ENCODE assay signal across 6 cellular contexts in genomic region chr19:1206733-1207301, GRCh38. TPM values are rescaled to one million over a fixed set of nuclear protein-coding genes. Genes with fewer than 3 reads are reported as not detected.
DNase-seq lines count a peak whose midpoint lies in the region; ATAC-seq, FAIRE-seq and TF ChIP-seq lines count a peak whose summit lies in the region.

No MANE protein-coding gene starts in this region.

- H3K4me3 ChIP-seq in kidney epithelial cell (ENCODE audit: low read depth, low read length) = peak overlapping the region; percentile 75
- peak overlapping the region; percentile 68 to 71 for H3K4me3 ChIP-seq in uterus

- H3K4me1 ChIP-seq in uterus = peaks cover 0 to 14% of the 10 kb centered on the region in 2 donors

- DNase-seq in GM19239 (ENCODE audit: insufficient read length, low spot score) = no peak
- DNase-seq in activated CD8-positive, alpha-beta memory T cell treated with anti-CD3 and anti-CD28 coated beads, Interleukin-2, amount 10 ng/mL, durations not matched to agents 7 days and 5 days = peak; percentile 47
- DNase-seq in kidney epithelial cell (ENCODE audit: low read depth) = no peak
- no peak for DNase-seq in uterus
- no peak for DNase-seq in NCI-H2227 treated with DMSO at 0.1 percent for 48 hours (lab: John Stamatoyannopoulos, UW)

- H3K27ac Mint-ChIP-seq in activated CD8-positive, alpha-beta memory T cell treated with anti-CD3 and anti-CD28 coated beads, Interleukin-2, amount 10 ng/mL, durations not matched to agents 7 days and 5 days = peak overlapping the region; percentile 86

- H3K9me3 ChIP-seq in uterus = no peaks in the 10 kb centered on the region

- peak; percentile 78 for FAIRE-seq in GM19239 (lab: Jason Lieb, UNC)

- peak overlapping the region; percentile 65 to 89 for H3K27ac ChIP-seq in uterus

- no peaks in the 10 kb centered on the region for H3K27me3 Mint-ChIP-seq in activated CD8-positive, alpha-beta memory T cell treated with anti-CD3 and anti-CD28 coated beads, Interleukin-2, amount 10 ng/mL, durations not matched to agents 7 days and 5 days

- no peak for TF ChIP-seq POLR2A in uterus (IDR thresholded peaks at IDR 0.05)

- intact Hi-C loops in uterus (cut with DNase I; ENCODE audit: low total_unique reads) = no loop called here

- H3K4me1 Mint-ChIP-seq in activated CD8-positive, alpha-beta memory T cell treated with anti-CD3 and anti-CD28 coated beads, Interleukin-2, amount 10 ng/mL, durations not matched to agents 7 days and 5 days = peaks cover 29% of the 10 kb centered on the region

- H3K9me3 Mint-ChIP-seq in activated CD8-positive, alpha-beta memory T cell treated with anti-CD3 and anti-CD28 coated beads, Interleukin-2, amount 10 ng/mL, durations not matched to agents 7 days and 5 days (ENCODE audit: low read depth) = no peaks in the 10 kb centered on the region

- CTCF ChIA-PET in activated CD8-positive, alpha-beta memory T cell treated with anti-CD3 and anti-CD28 coated beads, Interleukin-2, amount 10 ng/mL, durations not matched to agents 7 days and 5 days (lab: Charles Lee) = interaction anchor here (0.5 to 1.1 kb wide), 3 partner anchors 14 to 110 kb away, joined by 3 to 4 read pairs (median 3); no protein-coding TSS in a partner anchor

- H3K4me3 Mint-ChIP-seq in activated CD8-positive, alpha-beta memory T cell treated with anti-CD3 and anti-CD28 coated beads, Interleukin-2, amount 10 ng/mL, durations not matched to agents 7 days and 5 days = peak overlapping the region; percentile 92

- H3K36me3 Mint-ChIP-seq in activated CD8-positive, alpha-beta memory T cell treated with anti-CD3 and anti-CD28 coated beads, Interleukin-2, amount 10 ng/mL, durations not matched to agents 7 days and 5 days = peaks cover 9% of the 10 kb centered on the region

- H3K27me3 ChIP-seq in kidney epithelial cell (ENCODE audit: control insufficient read depth, insufficient read depth, low read length) (no peaks in the 10 kb centered on the region), uterus (no peaks in the 10 kb centered on the region)

- ATAC-seq in activated CD8-positive, alpha-beta memory T cell treated with anti-CD3 and anti-CD28 coated beads, Interleukin-2, amount 10 ng/mL, durations not matched to agents 7 days and 5 days = no peak
- ATAC-seq in GM21528 (IDR thresholded peaks at IDR 0.05; ENCODE audit: low FRiP score, unreplicated experiment) = no peak

- H3K36me3 ChIP-seq in kidney epithelial cell (ENCODE audit: control insufficient read depth, insufficient read depth, low read length) = no peaks in the 10 kb centered on the region
- H3K36me3 ChIP-seq in uterus = no peaks in the 10 kb centered on the region

- no peak for TF ChIP-seq CTCF in kidney epithelial cell (IDR thresholded peaks at IDR 0.05; ENCODE audit: insufficient read depth, low read length, poor library complexity, severe bottlenecking)
- no peak for TF ChIP-seq CTCF in uterus (IDR thresholded peaks at IDR 0.05)

RNA-seq across cellular contexts. Expression of gene STK11, which starts 1.2 kb away (rescaled TPM):
- 10 to 100 TPM; 76.7 to 80.5 TPM for total RNA-seq in activated CD8-positive, alpha-beta memory T cell treated with anti-CD3 and anti-CD28 coated beads, Interleukin-2, amount 10 ng/mL, durations not matched to agents 7 days and 5 days
- total RNA-seq in kidney epithelial cell = 78.3 and 86.5 TPM in 2 replicates
- total RNA-seq in uterus = 10 to 100 TPM; 17.4 to 62.8 (median 43.3) TPM

RNA-seq across cellular contexts. Expression of gene CBARP, which starts 31.0 kb away (rescaled TPM):
- under 1 TPM; 0.29 to 0.52 TPM for total RNA-seq in activated CD8-positive, alpha-beta memory T cell treated with anti-CD3 and anti-CD28 coated beads, Interleukin-2, amount 10 ng/mL, durations not matched to agents 7 days and 5 days
- 5.1 and 10.5 TPM in 2 replicates for total RNA-seq in kidney epithelial cell
- 1 to 10 TPM in 2 of 4 donors, under 1 TPM in 1, not detected in 1; 0.26 to 1.5 (median 1.0) TPM for total RNA-seq in uterus

RNA-seq across cellular contexts. Expression of gene SBNO2, which starts 32.7 kb away (rescaled TPM):
- 10 to 100 TPM; 50.6 to 74.7 TPM for total RNA-seq in activated CD8-positive, alpha-beta memory T cell treated with anti-CD3 and anti-CD28 coated beads, Interleukin-2, amount 10 ng/mL, durations not matched to agents 7 days and 5 days
- total RNA-seq in kidney epithelial cell = 48.8 and 56.7 TPM in 2 replicates
- 100 to 1,000 TPM in 1 of 4 donors, 10 to 100 TPM in 1, 1 to 10 TPM in 2; 4.4 to 107 (median 10.7) TPM for total RNA-seq in uterus

RNA-seq across cellular contexts. Expression of gene ATP5F1D, which starts 34.7 kb away (rescaled TPM):
- total RNA-seq in activated CD8-positive, alpha-beta memory T cell treated with anti-CD3 and anti-CD28 coated beads, Interleukin-2, amount 10 ng/mL, durations not matched to agents 7 days and 5 days = 100 to 1,000 TPM; 190 to 221 TPM
- 55.3 and 69.8 TPM in 2 replicates for total RNA-seq in kidney epithelial cell
- total RNA-seq in uterus = 100 to 1,000 TPM in 2 of 4 donors, 10 to 100 TPM in 1, 1 to 10 TPM in 1; 4.7 to 164 (median 68.9) TPM

RNA-seq across cellular contexts. Expression of gene MIDN, which starts 41.6 kb away (rescaled TPM):
- total RNA-seq in activated CD8-positive, alpha-beta memory T cell treated with anti-CD3 and anti-CD28 coated beads, Interleukin-2, amount 10 ng/mL, durations not matched to agents 7 days and 5 days = 10 to 100 TPM; 73.3 to 88.6 TPM
- total RNA-seq in kidney epithelial cell (66.8 and 69.4 TPM in 2 replicates), uterus (100 to 1,000 TPM in 1 of 4 donors, 10 to 100 TPM in 2, under 1 TPM in 1; 0.77 to 108 (median 15.0) TPM)
